ENCODE assay signal across 8 cellular contexts in the genomic region with DNA sequence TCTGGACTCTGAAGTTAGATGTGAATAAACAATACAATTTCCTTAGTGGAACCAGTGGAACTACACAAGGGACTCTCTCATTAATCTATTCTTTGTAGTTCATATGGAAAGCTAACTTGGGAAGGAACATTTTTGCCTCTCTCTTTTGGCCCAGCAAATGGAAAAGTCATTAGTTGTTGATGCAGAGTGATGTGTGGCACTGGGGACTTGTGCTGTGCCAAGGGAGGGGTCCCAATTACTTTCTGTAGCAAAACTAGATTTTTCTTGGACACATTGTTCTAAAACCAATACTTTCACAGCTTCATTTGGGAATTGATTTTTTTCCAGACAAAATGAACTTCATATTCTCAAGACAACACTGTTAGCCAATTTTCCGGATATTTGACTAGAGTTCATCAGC.
"Had no signal": no experiment of that assay in that cellular context is flagged by ENCODE, and none has a peak within 500 bp of the region (broad histone marks: within the 10 kb centered on the region; RNA-seq: fewer than 3 reads in every experiment).

No MANE protein-coding gene starts in this region.

- FAIRE-seq: HepG2, HTR-8/SVneo, K562 had no signal

- ATAC-seq: HepG2, K562 had no signal

- H3K27ac ChIP-seq: HL-60, KMS-11 had no signal

- DNase-seq: IMR-90, KBM-7, KG1 had no signal
